Comparison of ENCODE assay signal across 31 cellular contexts in the genomic region with DNA sequence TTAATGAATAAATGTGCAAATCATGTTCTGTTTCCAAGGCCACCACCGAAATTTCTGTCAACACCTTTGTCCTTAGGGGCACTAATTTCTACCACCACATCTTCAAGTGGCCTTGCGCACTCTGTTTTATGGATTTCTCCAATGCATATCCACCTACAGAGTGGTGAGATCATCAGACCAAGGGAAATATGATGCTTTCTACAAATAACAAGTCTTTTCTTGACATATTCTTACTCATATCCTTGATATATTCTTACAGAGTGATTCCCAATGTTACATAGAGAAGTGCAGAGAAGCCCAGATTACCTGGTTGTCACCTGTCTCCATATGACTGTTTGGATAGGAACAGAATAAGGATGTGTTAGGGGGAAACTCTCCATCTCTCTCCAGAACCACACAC. TPM values are rescaled to one million over a fixed set of nuclear protein-coding genes. Genes with fewer than 3 reads are reported as not detected.
"Had no signal": no experiment of that assay in that cellular context is flagged by ENCODE, and none has a peak within 500 bp of the region (broad histone marks: within the 10 kb centered on the region; RNA-seq: fewer than 3 reads in every experiment).

No MANE protein-coding gene starts in this region.

- ATAC-seq: heart right ventricle; left ventricle myocardium superior; naive thymus-derived CD4-positive, alpha-beta T cell; stimulated activated memory B cell treated with anti-CD40 and anti-IgM and Interleukin-4, amounts not matched to agents 10 μg/mL and 1 μg/mL and 100 μg/mL, for 72 hours; stimulated activated naive CD8-positive, alpha-beta T cell treated with anti-CD3 and anti-CD28 coated beads, Interleukin-15, Interleukin-2, amounts not matched to agents 100 U/mL and 50 U/mL, for 24 hours had no signal

- H3K36me3 ChIP-seq: esophagus muscularis mucosa, heart right ventricle, neural progenitor cell, right lobe of liver, tibial artery had no signal

- H2AFZ ChIP-seq: neural progenitor cell, parathyroid adenoma had no signal

- FAIRE-seq: endometrium had no signal

- H3K4me1 ChIP-seq: esophagus muscularis mucosa, heart right ventricle, neural progenitor cell, parathyroid adenoma, right lobe of liver, testis had no signal

- H3K4me2 ChIP-seq: neural progenitor cell had no signal

- H3K9ac ChIP-seq: neural progenitor cell, parathyroid adenoma had no signal

- H3K9me3 ChIP-seq: esophagus muscularis mucosa, heart right ventricle, right lobe of liver, testis, tibial artery had no signal

- H3K27me3 ChIP-seq: esophagus muscularis mucosa, heart right ventricle, neural progenitor cell, right lobe of liver, testis, tibial artery had no signal

- H3K4me3 ChIP-seq: coronary artery, esophagus muscularis mucosa, heart right ventricle, lung, neural progenitor cell, right lobe of liver, testis, tibial artery had no signal

- H3K79me2 ChIP-seq: parathyroid adenoma had no signal

- H3K27ac ChIP-seq: coronary artery, esophagus muscularis mucosa, heart right ventricle, neural progenitor cell, parathyroid adenoma, right lobe of liver, testis, tibial artery had no signal

- DNase-seq: dermis blood vessel endothelial cell; effector memory CD4-positive, alpha-beta T cell; foreskin melanocyte; glutamatergic neuron; heart right ventricle; hippocampal formation; islet precursor cell; left ventricle myocardium superior; mesendoderm; midbrain; naive thymus-derived CD4-positive, alpha-beta T cell; right lobe of liver; stimulated activated CD4-positive, alpha-beta T cell treated with anti-CD3 and anti-CD28 coated beads, Interleukin-2, amount 100 ng/mL, for 24 hours; stimulated activated CD4-positive, alpha-beta T cell treated with anti-CD3 and anti-CD28 coated beads, Interleukin-4, amount 100 ng/mL, for 24 hours; stimulated activated naive CD8-positive, alpha-beta T cell treated with anti-CD3 and anti-CD28 coated beads, Interleukin-15, Interleukin-2, amounts not matched to agents 100 U/mL and 50 U/mL, for 24 hours; substantia nigra; testis; tibial artery had no signal

RNA-seq across cellular contexts. Expression of a gene that starts 36.1 kb away (rescaled TPM):
- total RNA-seq: dermis blood vessel endothelial cell; epithelial cell of proximal tubule; esophagus muscularis mucosa; fibroblast of lung; heart right ventricle; left ventricle myocardium superior; lung; naive thymus-derived CD4-positive, alpha-beta T cell; osteoblast; progenitor cell of endocrine pancreas; right lobe of liver; skeletal muscle tissue; urinary bladder had no signal
- polyA plus RNA-seq: fibroblast of lung; heart right ventricle; naive thymus-derived CD4-positive, alpha-beta T cell; urinary bladder had no signal
